In genomic region chr1:94926365-94926914, GRCh38 we compare ENCODE assay signal across 8 cellular contexts.
DNase-seq lines count a peak whose midpoint lies in the region; ATAC-seq and TF ChIP-seq lines count a peak whose summit lies in the region.

No MANE protein-coding gene starts in this region.

- peak; percentile 68 for TF ChIP-seq CTCF in RWPE2 (IDR thresholded peaks at IDR 0.05; ENCODE audit: poor library complexity, severe bottlenecking)

- peak overlapping the region; percentile 65 for H3K4me3 Mint-ChIP-seq in stimulated activated effector memory CD8-positive, alpha-beta T cell treated with anti-CD3 and anti-CD28 coated beads, Interleukin-12 subunit alpha, Interleukin-12 subunit beta, amount 100 ng/mL, for 72 hours

- peaks cover 21% of the 10 kb centered on the region for H3K4me1 Mint-ChIP-seq in stimulated activated effector memory CD8-positive, alpha-beta T cell treated with anti-CD3 and anti-CD28 coated beads, Interleukin-12 subunit alpha, Interleukin-12 subunit beta, amount 100 ng/mL, for 72 hours

- ATAC-seq in GM18519 (IDR thresholded peaks at IDR 0.05; ENCODE audit: low FRiP score, unreplicated experiment): peak; percentile 10
- peak; percentile 20 for ATAC-seq in HG03064 (IDR thresholded peaks at IDR 0.05; ENCODE audit: low read depth, unreplicated experiment)
- peak; percentile 40 for ATAC-seq in RWPE2 (ENCODE audit: low read depth)
- ATAC-seq in stimulated activated effector memory CD8-positive, alpha-beta T cell treated with anti-CD3 and anti-CD28 coated beads, Interleukin-12 subunit alpha, Interleukin-12 subunit beta, amount 100 ng/mL, for 72 hours: peak; percentile 52

- peaks cover 24% of the 10 kb centered on the region for H3K36me3 ChIP-seq in RWPE2 (ENCODE audit: low read depth)

- no peaks in the 10 kb centered on the region for H3K36me3 Mint-ChIP-seq in stimulated activated effector memory CD8-positive, alpha-beta T cell treated with anti-CD3 and anti-CD28 coated beads, Interleukin-12 subunit alpha, Interleukin-12 subunit beta, amount 100 ng/mL, for 72 hours

- H3K4me1 ChIP-seq in RWPE2 (ENCODE audit: insufficient read depth, poor library complexity, severe bottlenecking): peaks cover 28% of the 10 kb centered on the region

- H3K4me3 ChIP-seq in RWPE2 (ENCODE audit: severe bottlenecking): peak overlapping the region; percentile 66

- H3K27me3 ChIP-seq in RWPE2 (ENCODE audit: insufficient read depth, poor library complexity, severe bottlenecking): no peaks in the 10 kb centered on the region

- no peaks in the 10 kb centered on the region for H3K9me3 ChIP-seq in RWPE2 (ENCODE audit: severe bottlenecking)

- no peaks in the 10 kb centered on the region for H3K9me3 Mint-ChIP-seq in stimulated activated effector memory CD8-positive, alpha-beta T cell treated with anti-CD3 and anti-CD28 coated beads, Interleukin-12 subunit alpha, Interleukin-12 subunit beta, amount 100 ng/mL, for 72 hours

- H3K27ac Mint-ChIP-seq in stimulated activated effector memory CD8-positive, alpha-beta T cell treated with anti-CD3 and anti-CD28 coated beads, Interleukin-12 subunit alpha, Interleukin-12 subunit beta, amount 100 ng/mL, for 72 hours: no peak overlapping the region

- peak overlapping the region; percentile 77 for H3K27ac ChIP-seq in RWPE2 (ENCODE audit: poor library complexity, severe bottlenecking)
- H3K27ac ChIP-seq in cingulate gyrus (ENCODE audit: low read depth, low read length): peak overlapping the region; percentile 92

- DNase-seq in C1 segment of cervical spinal cord (lab: John Stamatoyannopoulos, UW): peak in 11 of 14 donors; percentile 36 to 86 (median 74)
- DNase-seq in RWPE2 (ENCODE audit: low spot score): peak; percentile 57
- peak; percentile 86 for DNase-seq in left kidney (ENCODE audit: low read depth, low spot score)
- peak; percentile 8 to 52 for DNase-seq in stimulated activated effector memory CD8-positive, alpha-beta T cell treated with anti-CD3 and anti-CD28 coated beads, Interleukin-12 subunit alpha, Interleukin-12 subunit beta, amount 100 ng/mL, for 72 hours (ENCODE audit: low spot score in 2 of 2)
- no peak for DNase-seq in OCI-M2 (lab: John Stamatoyannopoulos, UW; ENCODE audit: unreplicated experiment)
